ENCODE assay signal across 1 cellular context in the genomic region with DNA sequence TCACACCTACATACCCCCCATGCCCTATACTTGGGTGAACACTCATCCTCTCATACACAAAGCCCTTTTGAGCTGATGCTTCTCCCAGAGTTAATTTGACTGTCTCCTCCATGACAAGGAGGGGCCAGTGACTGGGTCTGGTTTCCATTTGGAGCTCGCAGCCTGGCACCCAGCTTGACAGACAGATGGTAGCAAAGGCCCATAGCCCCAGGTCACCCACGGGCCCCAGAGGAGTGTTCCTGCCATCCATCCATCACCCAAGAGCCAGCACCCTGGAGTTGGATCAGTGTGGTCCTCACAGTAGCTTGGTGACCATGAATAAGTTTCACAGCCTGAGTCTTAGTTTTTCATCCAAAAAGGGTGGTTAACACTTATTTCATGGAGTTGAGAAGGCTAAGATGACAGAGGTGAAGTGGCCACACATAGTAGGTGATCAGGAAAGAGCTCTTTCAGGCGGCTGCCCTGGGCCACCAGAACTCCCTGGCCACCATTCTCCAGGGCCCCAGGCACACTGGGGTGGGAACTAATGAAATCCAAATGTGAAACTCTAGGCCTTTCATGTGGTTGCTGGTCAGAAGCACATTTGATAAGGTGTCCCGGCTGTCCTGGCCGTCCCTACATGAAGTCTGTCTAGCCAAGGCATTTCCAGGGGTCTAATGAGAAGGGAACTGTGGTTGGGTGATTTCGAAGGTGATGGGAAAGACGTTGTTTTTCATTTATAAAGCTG.
TF ChIP-seq lines count a peak whose summit lies in the region.

No MANE protein-coding gene starts in this region.

TF ChIP-seq in HepG2, 621 proteins besides CTCF, POLR2A, EP300 and RAD21:
- TF ChIP-seq ZNF205 (CRISPR knock-in tag; IDR thresholded peaks at IDR 0.05): no peak
- no peak for TF ChIP-seq MTA1 (CRISPR knock-in tag; IDR thresholded peaks at IDR 0.05; ENCODE audit: borderline replicate concordance)
